Comparison of ENCODE assay signal across 10 cellular contexts in the genomic region with DNA sequence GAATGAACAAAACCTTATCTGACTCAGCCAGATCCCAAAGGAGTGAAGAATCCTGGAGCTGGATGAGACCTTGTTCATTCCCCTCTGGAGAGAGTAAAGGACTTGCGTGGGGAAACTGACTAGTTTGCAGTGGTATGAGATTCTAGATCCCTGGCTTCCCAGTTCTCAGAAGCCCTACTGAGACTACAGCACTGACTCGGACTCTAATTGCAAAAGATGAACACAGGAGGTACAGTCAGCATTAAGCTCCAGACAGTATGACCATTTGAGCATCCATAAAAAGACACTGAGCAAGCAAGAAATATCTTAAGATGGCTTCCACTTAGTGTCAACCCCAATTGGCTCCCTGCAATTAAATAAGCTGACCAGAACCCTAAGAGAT. TPM values are rescaled to one million over a fixed set of nuclear protein-coding genes. Genes with fewer than 3 reads are reported as not detected.
DNase-seq lines count a peak whose midpoint lies in the region; ATAC-seq and TF ChIP-seq lines count a peak whose summit lies in the region.
"Had no signal": no experiment of that assay in that cellular context is flagged by ENCODE, and none has a peak within 500 bp of the region (broad histone marks: within the 10 kb centered on the region; RNA-seq: fewer than 3 reads in every experiment).

No MANE protein-coding gene starts in this region.

- peak overlapping the region; percentile 93 for H3K4me3 Mint-ChIP-seq in activated T-cell treated with anti-CD3 and anti-CD28 coated beads, Interleukin-2, amount 50 U/mL, for 24 hours
- H3K4me3 Mint-ChIP-seq in type B pancreatic cell = peak overlapping the region; percentile 74

- peaks cover 92% of the 10 kb centered on the region for H3K36me3 Mint-ChIP-seq in activated T-cell treated with anti-CD3 and anti-CD28 coated beads, Interleukin-2, amount 50 U/mL, for 24 hours (ENCODE audit: low read depth)
- peaks cover 19% of the 10 kb centered on the region for H3K36me3 Mint-ChIP-seq in type B pancreatic cell

- H3K4me1 ChIP-seq in mesodermal cell (ENCODE audit: control insufficient read depth, insufficient read depth, low read length, poor library complexity, severe bottlenecking) = peaks cover 20% of the 10 kb centered on the region

- peaks cover 44% of the 10 kb centered on the region for H3K36me3 ChIP-seq in mesodermal cell (ENCODE audit: control insufficient read depth, insufficient read depth, low read length)

- H3K27ac ChIP-seq in mesodermal cell (ENCODE audit: low read depth, low read length, severe bottlenecking) = peak overlapping the region; percentile 39
- H3K27ac ChIP-seq: KMS-11 had no signal

- no peaks in the 10 kb centered on the region for H3K27me3 Mint-ChIP-seq in activated T-cell treated with anti-CD3 and anti-CD28 coated beads, Interleukin-2, amount 50 U/mL, for 24 hours
- H3K27me3 Mint-ChIP-seq in type B pancreatic cell = no peaks in the 10 kb centered on the region

- no peaks in the 10 kb centered on the region for H3K9me3 ChIP-seq in mesodermal cell (ENCODE audit: control insufficient read depth, low read length)

- peaks cover 69% of the 10 kb centered on the region for H3K4me1 Mint-ChIP-seq in activated T-cell treated with anti-CD3 and anti-CD28 coated beads, Interleukin-2, amount 50 U/mL, for 24 hours (ENCODE audit: low read depth)
- peaks cover 55% of the 10 kb centered on the region for H3K4me1 Mint-ChIP-seq in type B pancreatic cell (ENCODE audit: unreplicated experiment)

- TF ChIP-seq CTCF in cardiac fibroblast (IDR thresholded peaks at IDR 0.05; ENCODE audit: low read depth, low read length) (no peak), type B pancreatic cell (conservative IDR thresholded peaks at IDR 0.05) (no peak)

- H3K27ac Mint-ChIP-seq in activated T-cell treated with anti-CD3 and anti-CD28 coated beads, Interleukin-2, amount 50 U/mL, for 24 hours = peak overlapping the region; percentile 100
- peak overlapping the region; percentile 100 for H3K27ac Mint-ChIP-seq in type B pancreatic cell

- DNase-seq in activated T-cell treated with anti-CD3 and anti-CD28 coated beads, Interleukin-2, amount 50 U/mL, for 24 hours = no peak
- DNase-seq in activated T-cell treated with anti-CD3 and anti-CD28 coated beads for 4 hours (no peak), cardiac fibroblast (ENCODE audit: low read depth in 2 of 2) (peak; percentile 48 to 56), type B pancreatic cell (ENCODE audit: extremely low spot score, unreplicated experiment) (no peak), NCI-H1105 (lab: John Stamatoyannopoulos, UW) (no peak)
- DNase-seq: AML-193 had no signal

- H3K4me3 ChIP-seq in cardiac fibroblast (replicated peaks in 1 of 2; ENCODE audit: low read depth in 2 of 2, low read length in 2 of 2) (no peak overlapping the region), mesodermal cell (ENCODE audit: extremely low read depth, insufficient read depth, low read length, poor library complexity, severe bottlenecking) (no peak overlapping the region)

- ATAC-seq in HG03280 (IDR thresholded peaks at IDR 0.05; ENCODE audit: unreplicated experiment) (no peak), HG02571 (IDR thresholded peaks at IDR 0.05; ENCODE audit: unreplicated experiment) (no peak)

- WGBS in mesodermal cell (ENCODE audit: insufficient coverage in 2 of 2), 2 experiments = 86 to 92% methylated on average over 2 of the region's 2 CpGs

- H3K9me3 Mint-ChIP-seq in activated T-cell treated with anti-CD3 and anti-CD28 coated beads, Interleukin-2, amount 50 U/mL, for 24 hours = no peaks in the 10 kb centered on the region
- H3K9me3 Mint-ChIP-seq in type B pancreatic cell = no peaks in the 10 kb centered on the region

RNA-seq across cellular contexts. Expression of gene ZC3H4, which starts 6.8 kb away (rescaled TPM):
- polyA plus RNA-seq in mesodermal cell (2013, experiment 1 of 2) = 16.0 TPM
- 13.8 TPM for polyA plus RNA-seq in mesodermal cell (2013, experiment 2 of 2)
- total RNA-seq in type B pancreatic cell (ENCODE audit: low replicate concordance) = 59.9 and 71.4 TPM in 2 replicates

RNA-seq across cellular contexts. Expression of gene SAE1, which starts 23.8 kb away (rescaled TPM):
- 161 TPM for polyA plus RNA-seq in mesodermal cell (2013, experiment 1 of 2)
- polyA plus RNA-seq in mesodermal cell (2013, experiment 2 of 2) = 149 TPM
- total RNA-seq in type B pancreatic cell (ENCODE audit: low replicate concordance) = 102 and 155 TPM in 2 replicates

RNA-seq across cellular contexts. Expression of gene TMEM160, which starts 58.4 kb away (rescaled TPM):
- 32.8 TPM for polyA plus RNA-seq in mesodermal cell (2013, experiment 1 of 2)
- polyA plus RNA-seq in mesodermal cell (2013, experiment 2 of 2) = 28.6 TPM
- total RNA-seq in type B pancreatic cell (ENCODE audit: low replicate concordance) = 28.4 and 37.3 TPM in 2 replicates

Comparison
In these comparisons a context has a peak if more than half of its experiments do, and no peak if none do; other contexts are left out.
1. DNase-seq: peak in cardiac fibroblast (2 of 2); none in activated T-cell treated with anti-CD3 and anti-CD28 coated beads, Interleukin-2, amount 50 U/mL, for 24 hours (single experiment), activated T-cell treated with anti-CD3 and anti-CD28 coated beads for 4 hours (single experiment), type B pancreatic cell (single experiment) and NCI-H1105 (single experiment).